23 cellular contexts compared by ENCODE assay signal in genomic region chr4:47696823-47697222, GRCh38.
DNase-seq lines count a peak whose midpoint lies in the region; ATAC-seq and TF ChIP-seq lines count a peak whose summit lies in the region.
"Had no signal": no experiment of that assay in that cellular context is flagged by ENCODE, and none has a peak within 500 bp of the region (broad histone marks: within the 10 kb centered on the region; RNA-seq: fewer than 3 reads in every experiment).

No MANE protein-coding gene starts in this region.

- H2AFZ ChIP-seq in trophoblast cell (ENCODE audit: insufficient read depth, low read length, poor library complexity) (no peak overlapping the region), mesenchymal stem cell (ENCODE audit: low read depth, low read length) (no peak overlapping the region)
- H2AFZ ChIP-seq: GM23338 had no signal

- H4K91ac ChIP-seq in trophoblast cell (ENCODE audit: low read depth, low read length) (no peak overlapping the region), mesenchymal stem cell (ENCODE audit: low read length) (no peak overlapping the region)

- H3K4me2 ChIP-seq in trophoblast cell (ENCODE audit: low read length) (no peak overlapping the region), mesenchymal stem cell (ENCODE audit: low read length, poor library complexity, severe bottlenecking) (no peak overlapping the region)
- H3K4me2 ChIP-seq: A549; BLaER1 treated with 17β-estradiol and CSF1 and Interleukin-3, amounts not matched to agents 10 nM and 100 nM; GM23338 had no signal

- no peak overlapping the region for H4K12ac ChIP-seq in trophoblast cell (ENCODE audit: low read depth, low read length)

- H2BK120ac ChIP-seq in trophoblast cell (ENCODE audit: insufficient read depth, low read length, poor library complexity): no peak overlapping the region
- H2BK120ac ChIP-seq in mesenchymal stem cell (ENCODE audit: low read depth, low read length): no peak overlapping the region

- H2BK12ac ChIP-seq in trophoblast cell (ENCODE audit: low read length): no peak overlapping the region
- no peak overlapping the region for H2BK12ac ChIP-seq in mesenchymal stem cell (ENCODE audit: low read length in 2 of 2)

- H3K14ac ChIP-seq in trophoblast cell (ENCODE audit: low read length) (no peak overlapping the region), mesenchymal stem cell (ENCODE audit: low read length in 2 of 2) (no peak overlapping the region)

- 34 to 63% methylated on average over 6 of the region's 6 CpGs for WGBS in heart right ventricle, 2 donors
- no CpG with 5 or more reads among the region's 6 CpGs for WGBS in trophoblast cell (ENCODE audit: extremely low coverage, insufficient coverage, insufficient read length)
- 79% methylated on average over 5 of the region's 6 CpGs for WGBS in mesenchymal stem cell

- H2BK5ac ChIP-seq in trophoblast cell (ENCODE audit: low read depth, low read length, poor library complexity) (no peak overlapping the region), mesenchymal stem cell (ENCODE audit: low read depth, low read length, poor library complexity, severe bottlenecking) (no peak overlapping the region)

- H3K18ac ChIP-seq in trophoblast cell (ENCODE audit: low read length) (no peak overlapping the region), mesenchymal stem cell (ENCODE audit: low read depth in 1 of 2, low read length in 2 of 2) (no peak overlapping the region)

- ATAC-seq in heart right ventricle (peak in 6 of 8 donors; percentile 46 to 82 (median 74)), left cardiac atrium (peak; percentile 42 to 54)
- ATAC-seq: A549, GM23338, HCT116 had no signal

- H4K8ac ChIP-seq in trophoblast cell (ENCODE audit: low read depth, low read length) (no peak overlapping the region), mesenchymal stem cell (ENCODE audit: low read length) (no peak overlapping the region)

- no TSS peak for BruUV-seq in Caco-2 (replicated peaks; lab: Mats Ljungman, UMichigan)

- no peak overlapping the region for H3K4me3 Mint-ChIP-seq in Caco-2 (ENCODE audit: unreplicated experiment)
- H3K4me3 Mint-ChIP-seq: CD14-positive monocyte; CD4-positive, alpha-beta T cell; CD8-positive, alpha-beta memory T cell; GM23338; H9 had no signal

- H3K27ac ChIP-seq in heart right ventricle (peak overlapping the region in 1 of 10 donors; percentile 9), right atrium auricular region (peak overlapping the region; percentile 14 to 61), trophoblast cell (ENCODE audit: low read depth, low read length) (no peak overlapping the region), mesenchymal stem cell (ENCODE audit: low read length, poor library complexity, severe bottlenecking) (no peak overlapping the region)
- H3K27ac ChIP-seq: A549; BLaER1 treated with 17β-estradiol and CSF1 and Interleukin-3, amounts not matched to agents 10 nM and 100 nM had no signal

- H3K4me1 ChIP-seq in heart right ventricle (peaks cover 0 to 21% (median 16%) of the 10 kb centered on the region in 9 donors), right atrium auricular region (peaks cover 0 to 9% of the 10 kb centered on the region in 2 donors), trophoblast cell (ENCODE audit: control insufficient read depth in 1 of 2, insufficient read depth in 2 of 2, low read length in 2 of 2) (no peaks in the 10 kb centered on the region), Caco-2 (no peaks in the 10 kb centered on the region), mesenchymal stem cell (ENCODE audit: control insufficient read depth, insufficient read depth, low read depth, low read length) (no peaks in the 10 kb centered on the region)
- H3K4me1 ChIP-seq: A549 had no signal

- intact Hi-C loops in heart right ventricle (cut with DNase I): no loop called here
- intact Hi-C loops in cardiac septum (cut with DNase I): no loop called here
- intact Hi-C loops in left cardiac atrium (cut with DNase I): no loop called here
- intact Hi-C loops in Caco-2 (cut with micrococcal nuclease; ENCODE audit: unreplicated experiment): no loop called here

- CTCF ChIA-PET in Caco-2 (lab: Charles Lee): interaction anchor here (0.9 kb wide), 1 partner anchor 143 kb away, joined by 3 read pairs; no protein-coding TSS in a partner anchor

- no peaks in the 10 kb centered on the region for H3K79me1 ChIP-seq in trophoblast cell (ENCODE audit: low read length)
- no peaks in the 10 kb centered on the region for H3K79me1 ChIP-seq in mesenchymal stem cell (replicated peaks; ENCODE audit: low read length, poor library complexity, severe bottlenecking)

- H3K36me3 Mint-ChIP-seq in Caco-2 (ENCODE audit: insufficient read depth, unreplicated experiment): no peaks in the 10 kb centered on the region
- H3K36me3 Mint-ChIP-seq: CD14-positive monocyte; CD8-positive, alpha-beta memory T cell had no signal

- H3K4me1 Mint-ChIP-seq in Caco-2 (ENCODE audit: low read depth, unreplicated experiment): peaks cover 6% of the 10 kb centered on the region
- H3K4me1 Mint-ChIP-seq: CD14-positive monocyte; CD8-positive, alpha-beta memory T cell had no signal

- TF ChIP-seq CTCF in heart right ventricle (IDR thresholded peaks at IDR 0.05) (no peak), right atrium auricular region (IDR thresholded peaks at IDR 0.05) (no peak), Caco-2 (IDR thresholded peaks at IDR 0.05; ENCODE audit: insufficient read depth in 1 of 2, low read depth in 1 of 2, low read length in 1 of 2, severe bottlenecking in 1 of 2, unreplicated experiment in 1 of 2) (no peak)

- H3K23ac ChIP-seq in trophoblast cell (ENCODE audit: low read length) (no peak overlapping the region), mesenchymal stem cell (ENCODE audit: low read length in 2 of 2) (no peak overlapping the region)

- DNase-seq in heart right ventricle: no peak
- no peak for DNase-seq in cardiac septum (ENCODE audit: low spot score)
- DNase-seq in left cardiac atrium: no peak
- DNase-seq in right atrium auricular region (ENCODE audit: low spot score): no peak
- no peak for DNase-seq in trophoblast cell
- no peak for DNase-seq in Caco-2
- no peak for DNase-seq in mesenchymal stem cell
- DNase-seq: 8988T; ACHN; AML-193; BE2C; Calu3; CD4-positive, alpha-beta T cell; CD8-positive, alpha-beta memory T cell; DMS53; DMS79 treated with DMSO at 0.1 percent for 48 hours; GF-D8; H9 had no signal

- H3K36me3 ChIP-seq in heart right ventricle (no peaks in the 10 kb centered on the region), right atrium auricular region (no peaks in the 10 kb centered on the region), trophoblast cell (ENCODE audit: control insufficient read depth in 1 of 2, insufficient read depth in 2 of 2, low read length in 2 of 2) (no peaks in the 10 kb centered on the region), Caco-2 (ENCODE audit: control insufficient read depth, insufficient read depth, low read length) (no peaks in the 10 kb centered on the region), mesenchymal stem cell (ENCODE audit: control insufficient read depth in 1 of 2, insufficient read depth in 2 of 2, low read depth in 1 of 2, low read length in 2 of 2) (no peaks in the 10 kb centered on the region)
- H3K36me3 ChIP-seq: BE2C; BLaER1 treated with 17β-estradiol and CSF1 and Interleukin-3, amounts not matched to agents 10 nM and 100 nM had no signal

- H3K4me3 ChIP-seq in heart right ventricle: no peak overlapping the region
- H3K4me3 ChIP-seq in right atrium auricular region: no peak overlapping the region
- no peak overlapping the region for H3K4me3 ChIP-seq in trophoblast cell (ENCODE audit: low read depth, low read length)
- H3K4me3 ChIP-seq in Caco-2 (ENCODE audit: low read depth, low read length): no peak overlapping the region
- H3K4me3 ChIP-seq in mesenchymal stem cell (ENCODE audit: insufficient read depth in 1 of 2, low read depth in 1 of 2, low read length in 2 of 2): no peak overlapping the region
- H3K4me3 ChIP-seq: A549; BLaER1 treated with 17β-estradiol and CSF1 and Interleukin-3, amounts not matched to agents 10 nM and 100 nM; GM23338 had no signal

- H3K79me2 ChIP-seq in trophoblast cell (ENCODE audit: control insufficient read depth, insufficient read depth, low read length, poor library complexity): no peaks in the 10 kb centered on the region

- no peak overlapping the region for H3K9ac ChIP-seq in trophoblast cell (ENCODE audit: low read length)
- no peak overlapping the region for H3K9ac ChIP-seq in mesenchymal stem cell (ENCODE audit: low read length)
- H3K9ac ChIP-seq: BLaER1 treated with 17β-estradiol and CSF1 and Interleukin-3, amounts not matched to agents 10 nM and 100 nM had no signal

- H2AK5ac ChIP-seq in trophoblast cell (ENCODE audit: low read length): no peak overlapping the region
- H2AK5ac ChIP-seq in mesenchymal stem cell (ENCODE audit: low read length, severe bottlenecking): no peak overlapping the region

- no peaks in the 10 kb centered on the region for H3K9me3 Mint-ChIP-seq in Caco-2 (ENCODE audit: unreplicated experiment)
- H3K9me3 Mint-ChIP-seq: CD4-positive, alpha-beta T cell; CD8-positive, alpha-beta memory T cell; GM23338; H9 had no signal

- peaks cover 0 to 8% (median 0%) of the 10 kb centered on the region in 7 donors for H3K27me3 ChIP-seq in heart right ventricle
- no peaks in the 10 kb centered on the region for H3K27me3 ChIP-seq in right atrium auricular region
- no peaks in the 10 kb centered on the region for H3K27me3 ChIP-seq in trophoblast cell (ENCODE audit: insufficient read depth, low read length)
- no peaks in the 10 kb centered on the region for H3K27me3 ChIP-seq in Caco-2 (replicated peaks; ENCODE audit: control insufficient read depth, insufficient read depth, low read length)
- H3K27me3 ChIP-seq in mesenchymal stem cell (ENCODE audit: control insufficient read depth in 1 of 2, insufficient read depth in 1 of 2, low read length in 2 of 2): peaks cover 11 to 14% of the 10 kb centered on the region in 2 experiments
- H3K27me3 ChIP-seq: BE2C; BLaER1 treated with 17β-estradiol and CSF1 and Interleukin-3, amounts not matched to agents 10 nM and 100 nM had no signal

- no peak overlapping the region for H3K27ac Mint-ChIP-seq in Caco-2 (ENCODE audit: unreplicated experiment)
- H3K27ac Mint-ChIP-seq: CD14-positive monocyte; CD4-positive, alpha-beta T cell; CD8-positive, alpha-beta memory T cell; GM23338; H9 had no signal

- H3K9me3 ChIP-seq in heart right ventricle (no peaks in the 10 kb centered on the region), right atrium auricular region (no peaks in the 10 kb centered on the region), trophoblast cell (ENCODE audit: insufficient read depth, low read depth, low read length) (no peaks in the 10 kb centered on the region), Caco-2 (no peaks in the 10 kb centered on the region), mesenchymal stem cell (ENCODE audit: control insufficient read depth, low read length) (no peaks in the 10 kb centered on the region)
- H3K9me3 ChIP-seq: A549; BE2C; BLaER1 treated with 17β-estradiol and CSF1 and Interleukin-3, amounts not matched to agents 10 nM and 100 nM had no signal

- H3K4ac ChIP-seq in trophoblast cell (ENCODE audit: low read depth, low read length) (no peak overlapping the region), mesenchymal stem cell (ENCODE audit: low read depth in 1 of 2, low read length in 2 of 2) (no peak overlapping the region)

- POLR2A ChIA-PET in Caco-2 (lab: Charles Lee): interaction anchor here (0.5 kb wide), 1 partner anchor 184 kb away, joined by 3 read pairs; no protein-coding TSS in a partner anchor

- no peak overlapping the region for H2BK15ac ChIP-seq in mesenchymal stem cell (ENCODE audit: low read depth, poor library complexity, severe bottlenecking)

- no peaks in the 10 kb centered on the region for H3K27me3 Mint-ChIP-seq in Caco-2 (ENCODE audit: insufficient read depth, unreplicated experiment)

Comparison
In these comparisons a context has a peak if more than half of its experiments do, and no peak if none do; other contexts are left out.
1. H3K27ac ChIP-seq: peak in right atrium auricular region (2 of 2); none in trophoblast cell (single experiment) and mesenchymal stem cell (single experiment).